ENCODE assay signal across 1 cellular context in genomic region chr17:72403713-72404209, GRCh38.
TF ChIP-seq lines count a peak whose summit lies in the region.

No MANE protein-coding gene starts in this region.

TF ChIP-seq in HepG2, 621 proteins besides CTCF, POLR2A, EP300 and RAD21 (continued from another document and continues in another):
- TF ChIP-seq KIAA2018 (CRISPR knock-in tag; IDR thresholded peaks at IDR 0.05; ENCODE audit: borderline replicate concordance) (no peak), STAT5B (CRISPR knock-in tag; IDR thresholded peaks at IDR 0.05) (no peak), PRDM15 (CRISPR knock-in tag; IDR thresholded peaks at IDR 0.05) (no peak; the same call in 1 of the 2 replicates), FLYWCH1 (CRISPR knock-in tag; IDR thresholded peaks at IDR 0.05) (no peak), ZNF280D (CRISPR knock-in tag; IDR thresholded peaks at IDR 0.05) (peak; percentile 94), MAX (IDR thresholded peaks at IDR 0.05) (no peak; the same call in 1 of the 2 replicates), CBX5 (CRISPR knock-in tag; IDR thresholded peaks at IDR 0.05; ENCODE audit: borderline replicate concordance) (no peak; the same call in 1 of the 2 replicates), KLF13 (CRISPR knock-in tag; IDR thresholded peaks at IDR 0.05) (no peak), ZNF276 (CRISPR knock-in tag; IDR thresholded peaks at IDR 0.05; ENCODE audit: low read depth) (0 out of 2 replicates have a peak, but pooled peaks have one; percentile 39), ZBTB38 (CRISPR knock-in tag; IDR thresholded peaks at IDR 0.05) (peak; percentile 71; the same call in 1 of the 2 replicates), ZNF335 (CRISPR knock-in tag; IDR thresholded peaks at IDR 0.05) (no peak), ZHX2 (IDR thresholded peaks at IDR 0.05; ENCODE audit: low read depth) (0 out of 2 replicates have a peak, but pooled peaks have one; percentile 59), ZHX2 (CRISPR knock-in tag; IDR thresholded peaks at IDR 0.05; ENCODE audit: borderline replicate concordance) (no peak), NR0B2 (CRISPR knock-in tag; IDR thresholded peaks at IDR 0.05) (no peak), SIN3B (IDR thresholded peaks at IDR 0.05; ENCODE audit: low read length) (no peak), SRSF4 (IDR thresholded peaks at IDR 0.05; ENCODE audit: low read depth, low read length, poor library complexity, severe bottlenecking) (no peak), MED13 (CRISPR knock-in tag; IDR thresholded peaks at IDR 0.05) (peak; percentile 99), HMG20A (CRISPR knock-in tag; IDR thresholded peaks at IDR 0.05; ENCODE audit: borderline replicate concordance) (peak; percentile 97), ZSCAN5A (CRISPR knock-in tag; IDR thresholded peaks at IDR 0.05; ENCODE audit: borderline replicate concordance) (no peak), ZBTB43 (CRISPR knock-in tag; conservative IDR thresholded peaks at IDR 0.05) (peak; percentile 96), ZFP1 (CRISPR knock-in tag; IDR thresholded peaks at IDR 0.05) (peak; percentile 91), ZNF382 (CRISPR knock-in tag; IDR thresholded peaks at IDR 0.05; ENCODE audit: borderline replicate concordance) (no peak), SRSF1 (optimal IDR thresholded peaks at IDR 0.05; ENCODE audit: low read depth, low read length) (no peak), ZNF296 (CRISPR knock-in tag; conservative IDR thresholded peaks at IDR 0.05) (no peak)
